ENCODE assay signal across 8 cellular contexts in the genomic region with DNA sequence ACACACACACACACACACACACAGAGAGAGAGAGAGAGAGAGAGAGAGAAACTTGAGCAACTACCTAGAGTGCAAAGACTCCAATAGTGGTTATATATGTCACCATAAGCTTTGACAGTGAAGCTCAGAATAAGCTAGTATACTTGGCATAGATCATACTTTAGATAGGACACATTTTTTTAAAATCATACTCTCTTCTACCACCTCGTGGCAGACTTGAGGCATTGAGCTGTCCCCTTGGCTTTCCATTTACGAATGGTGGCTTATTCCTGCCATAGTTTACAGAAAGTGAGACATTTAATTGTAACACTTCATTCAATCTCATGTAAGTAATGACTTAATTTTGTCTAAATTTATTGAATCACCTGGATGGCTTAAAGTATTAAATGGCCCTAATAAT.
DNase-seq lines count a peak whose midpoint lies in the region; ATAC-seq, FAIRE-seq and TF ChIP-seq lines count a peak whose summit lies in the region.

No MANE protein-coding gene starts in this region.

- H3K4me3 ChIP-seq in HepG2 (replicated peaks in 1 of 3; ENCODE audit: insufficient read depth in 1 of 3, low read depth in 2 of 3, low read length in 3 of 3), result no peak overlapping the region

- peak; percentile 52 for DNase-seq in D341Med (ENCODE audit: low spot score)
- no peak for DNase-seq in HepG2 (ENCODE audit: low spot score)
- DNase-seq in activated CD4-positive, alpha-beta memory T cell treated with anti-CD3 and anti-CD28 coated beads for 36 hours, result no peak
- no peak for DNase-seq in DMS114 treated with DMSO at 0.1 percent for 48 hours (lab: John Stamatoyannopoulos, UW; ENCODE audit: unreplicated experiment)
- no peak for DNase-seq in stimulated activated naive CD8-positive, alpha-beta T cell treated with anti-CD3 and anti-CD28 coated beads, Interleukin-15, amount 100 ng/mL, for 72 hours

- in situ Hi-C loops in HepG2 (cut with HindIII; ENCODE audit: extremely low pct_ligation_motif_present, low pct_unique_long_range_greater_than_20kb), result no loop called here

- H3K9me3 Mint-ChIP-seq in activated CD4-positive, alpha-beta memory T cell treated with anti-CD3 and anti-CD28 coated beads for 36 hours, result no peaks in the 10 kb centered on the region
- no peaks in the 10 kb centered on the region for H3K9me3 Mint-ChIP-seq in stimulated activated naive CD8-positive, alpha-beta T cell treated with anti-CD3 and anti-CD28 coated beads, Interleukin-15, amount 100 ng/mL, for 72 hours

- CTCF ChIA-PET in HepG2 (lab: Yijun Ruan, JAX; ENCODE audit: low intra/inter-chr PET ratio, low total read pairs), result no interaction called here
- CTCF ChIA-PET in activated CD4-positive, alpha-beta memory T cell treated with anti-CD3 and anti-CD28 coated beads for 36 hours (lab: Charles Lee), result interaction anchor here (0.7 to 1.3 kb wide), 5 partner anchors 8 to 522 kb away, joined by 3 to 4 read pairs (median 3); no protein-coding TSS in a partner anchor

- H2AFZ ChIP-seq in HepG2 (ENCODE audit: low read length), result no peak overlapping the region

- ATAC-seq in GM18909 (IDR thresholded peaks at IDR 0.05; ENCODE audit: poor library complexity, unreplicated experiment) (peak; percentile 95), HG03342 (IDR thresholded peaks at IDR 0.05; ENCODE audit: unreplicated experiment) (peak; percentile 78), SK-N-SH treated with all-trans-retinoic acid at 6 μM for 48 hours (peak; percentile 86), HepG2 (peak; percentile 48; the same call in 2 of the 3 replicates)
- ATAC-seq in stimulated activated naive CD8-positive, alpha-beta T cell treated with anti-CD3 and anti-CD28 coated beads, Interleukin-15, amount 100 ng/mL, for 72 hours, result no peak

- TF ChIP-seq CTCF in HepG2 (CRISPR knock-in tag; IDR thresholded peaks at IDR 0.05), result no peak

- H3K9me3 ChIP-seq in HepG2 (ENCODE audit: low read length), result peaks cover 8% of the 10 kb centered on the region; the same call in 1 of the 2 replicates

- no peaks in the 10 kb centered on the region for H3K4me1 Mint-ChIP-seq in activated CD4-positive, alpha-beta memory T cell treated with anti-CD3 and anti-CD28 coated beads for 36 hours (ENCODE audit: low read depth)
- no peaks in the 10 kb centered on the region for H3K4me1 Mint-ChIP-seq in stimulated activated naive CD8-positive, alpha-beta T cell treated with anti-CD3 and anti-CD28 coated beads, Interleukin-15, amount 100 ng/mL, for 72 hours

- no peaks in the 10 kb centered on the region; a peak in 1 of 5 replicates for H3K27me3 ChIP-seq in HepG2 (ENCODE audit: control insufficient read depth in 1 of 2, insufficient read depth in 2 of 2, low read length in 2 of 2)

- intact Hi-C loops in HepG2 (cut with micrococcal nuclease; ENCODE audit: unreplicated experiment), result no loop called here
- intact Hi-C loops in activated CD4-positive, alpha-beta memory T cell treated with anti-CD3 and anti-CD28 coated beads for 36 hours (cut with micrococcal nuclease), result no loop called here

- H3K27me3 Mint-ChIP-seq in activated CD4-positive, alpha-beta memory T cell treated with anti-CD3 and anti-CD28 coated beads for 36 hours, result peaks cover 5% of the 10 kb centered on the region
- peaks cover 8% of the 10 kb centered on the region for H3K27me3 Mint-ChIP-seq in stimulated activated naive CD8-positive, alpha-beta T cell treated with anti-CD3 and anti-CD28 coated beads, Interleukin-15, amount 100 ng/mL, for 72 hours

- H3K4me1 ChIP-seq in HepG2 (ENCODE audit: insufficient read depth, low read length), result no peaks in the 10 kb centered on the region

- H3K27ac ChIP-seq in HepG2 (ENCODE audit: extremely low read length, insufficient read depth, low read length), result no peak overlapping the region

- no peak for TF ChIP-seq RAD21 in HepG2 (CRISPR knock-in tag; IDR thresholded peaks at IDR 0.05)

- no peak overlapping the region for H3K4me3 Mint-ChIP-seq in activated CD4-positive, alpha-beta memory T cell treated with anti-CD3 and anti-CD28 coated beads for 36 hours
- H3K4me3 Mint-ChIP-seq in stimulated activated naive CD8-positive, alpha-beta T cell treated with anti-CD3 and anti-CD28 coated beads, Interleukin-15, amount 100 ng/mL, for 72 hours, result no peak overlapping the region

- H3K4me2 ChIP-seq in HepG2 (ENCODE audit: low read depth, low read length), result no peak overlapping the region

- no peak for TF ChIP-seq EP300 in HepG2 (IDR thresholded peaks at IDR 0.05; ENCODE audit: low read depth in 2 of 2, low read length in 2 of 2)
- TF ChIP-seq EP300 in HepG2 (CRISPR knock-in tag; IDR thresholded peaks at IDR 0.05; ENCODE audit: borderline replicate concordance), result no peak

- H3K79me2 ChIP-seq in HepG2 (ENCODE audit: insufficient read depth, low read length), result no peaks in the 10 kb centered on the region

- no peak overlapping the region for H3K27ac Mint-ChIP-seq in activated CD4-positive, alpha-beta memory T cell treated with anti-CD3 and anti-CD28 coated beads for 36 hours
- H3K27ac Mint-ChIP-seq in stimulated activated naive CD8-positive, alpha-beta T cell treated with anti-CD3 and anti-CD28 coated beads, Interleukin-15, amount 100 ng/mL, for 72 hours, result no peak overlapping the region

- no peak overlapping the region for H3K9ac ChIP-seq in HepG2 (ENCODE audit: insufficient read depth, low read depth, low read length)

- no TSS peak for BruUV-seq in HepG2 (replicated peaks; lab: Mats Ljungman, UMichigan)

- POLR2A ChIA-PET in HepG2 (lab: Yijun Ruan, JAX), result no interaction called here
- POLR2A ChIA-PET in activated CD4-positive, alpha-beta memory T cell treated with anti-CD3 and anti-CD28 coated beads for 36 hours (lab: Charles Lee), result no interaction called here

- H3K36me3 ChIP-seq in HepG2 (replicated peaks in 1 of 2; ENCODE audit: control insufficient read depth in 1 of 2, insufficient read depth in 2 of 2, low read length in 2 of 2), result no peaks in the 10 kb centered on the region

- no peaks in the 10 kb centered on the region for H3K36me3 Mint-ChIP-seq in activated CD4-positive, alpha-beta memory T cell treated with anti-CD3 and anti-CD28 coated beads for 36 hours

- no peak for TF ChIP-seq POLR2A in HepG2 (IDR thresholded peaks at IDR 0.05; ENCODE audit: insufficient read depth in 1 of 2, low read depth in 2 of 2, low read length in 2 of 2)

- no peaks in the 10 kb centered on the region for H4K20me1 ChIP-seq in HepG2 (ENCODE audit: insufficient read depth, low read length)

- 7% methylated on average over 2 of the region's 2 CpGs for WGBS in HepG2 (ENCODE audit: low lambda C conversion rate)

- no peak for FAIRE-seq in HepG2 (lab: Jason Lieb, UNC)

TF ChIP-seq in SK-N-SH treated with all-trans-retinoic acid at 6 μM for 48 hours, 23 proteins besides CTCF, POLR2A, EP300 and RAD21:
- TF ChIP-seq, protein P1, sequence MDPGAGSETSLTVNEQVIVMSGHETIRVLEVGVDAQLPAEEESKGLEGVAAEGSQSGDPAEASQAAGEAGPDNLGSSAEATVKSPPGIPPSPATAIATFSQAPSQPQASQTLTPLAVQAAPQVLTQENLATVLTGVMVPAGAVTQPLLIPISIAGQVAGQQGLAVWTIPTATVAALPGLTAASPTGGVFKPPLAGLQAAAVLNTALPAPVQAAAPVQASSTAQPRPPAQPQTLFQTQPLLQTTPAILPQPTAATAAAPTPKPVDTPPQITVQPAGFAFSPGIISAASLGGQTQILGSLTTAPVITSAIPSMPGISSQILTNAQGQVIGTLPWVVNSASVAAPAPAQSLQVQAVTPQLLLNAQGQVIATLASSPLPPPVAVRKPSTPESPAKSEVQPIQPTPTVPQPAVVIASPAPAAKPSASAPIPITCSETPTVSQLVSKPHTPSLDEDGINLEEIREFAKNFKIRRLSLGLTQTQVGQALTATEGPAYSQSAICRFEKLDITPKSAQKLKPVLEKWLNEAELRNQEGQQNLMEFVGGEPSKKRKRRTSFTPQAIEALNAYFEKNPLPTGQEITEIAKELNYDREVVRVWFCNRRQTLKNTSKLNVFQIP (CRISPR knock-in tag; IDR thresholded peaks at IDR 0.05; ENCODE audit: borderline replicate concordance, low read depth), result no peak

TF ChIP-seq in HepG2, 621 proteins besides CTCF, POLR2A, EP300 and RAD21 (continues in another document):
- no peak for TF ChIP-seq RBM22 (optimal IDR thresholded peaks at IDR 0.05; ENCODE audit: low read length)
- no peak for TF ChIP-seq ZNF768 (CRISPR knock-in tag; IDR thresholded peaks at IDR 0.05)
- TF ChIP-seq JUN (CRISPR knock-in tag; IDR thresholded peaks at IDR 0.05), result no peak
- no peak for TF ChIP-seq ISX (CRISPR knock-in tag; conservative IDR thresholded peaks at IDR 0.05)
- no peak for TF ChIP-seq ZNF720 (CRISPR knock-in tag; IDR thresholded peaks at IDR 0.05)
- no peak for TF ChIP-seq ADNP (CRISPR knock-in tag; IDR thresholded peaks at IDR 0.05)
- no peak for TF ChIP-seq PRDM10 (CRISPR knock-in tag; IDR thresholded peaks at IDR 0.05; ENCODE audit: low read depth)
- no peak for TF ChIP-seq SMC3 (IDR thresholded peaks at IDR 0.05; ENCODE audit: low read length)
